In the genomic region with DNA sequence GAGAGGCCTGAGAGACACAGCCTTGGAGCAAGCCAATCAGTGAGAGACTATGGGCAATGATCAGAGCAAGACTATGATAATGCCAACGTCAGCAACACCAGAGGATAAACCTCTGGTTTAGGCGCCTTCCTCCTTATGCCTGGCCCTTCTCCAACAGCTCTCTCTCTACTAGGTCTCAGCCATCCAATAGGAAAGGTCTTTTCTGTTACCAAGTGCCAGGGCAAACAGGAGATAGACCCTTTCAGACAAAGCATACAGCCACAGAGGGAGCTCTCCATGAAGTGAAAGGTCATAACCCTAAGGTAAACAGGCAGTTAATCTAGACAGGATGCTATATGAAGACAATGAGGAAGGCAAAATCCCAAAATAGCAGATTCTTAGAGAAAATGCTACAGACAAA, we compare ENCODE assay signal across 19 cellular contexts. TPM values are rescaled to one million over a fixed set of nuclear protein-coding genes. Genes with fewer than 3 reads are reported as not detected.
DNase-seq lines count a peak whose midpoint lies in the region; ATAC-seq, FAIRE-seq and TF ChIP-seq lines count a peak whose summit lies in the region.
"Had no signal": no experiment of that assay in that cellular context is flagged by ENCODE, and none has a peak within 500 bp of the region (broad histone marks: within the 10 kb centered on the region; RNA-seq: fewer than 3 reads in every experiment).

No MANE protein-coding gene starts in this region.

- intact Hi-C loops in K562 (cut with micrococcal nuclease), result no loop called here

- in situ Hi-C loops in K562 (cut with MboI), result no loop called here

- H3K27me3 ChIP-seq in K562 (ENCODE audit: control insufficient read depth in 2 of 2, insufficient read depth in 2 of 2, low read length in 2 of 2) (no peaks in the 10 kb centered on the region; a peak in 1 of 5 replicates), osteoblast (ENCODE audit: insufficient read depth, low read length) (no peaks in the 10 kb centered on the region)

- no peak overlapping the region for H3K9ac ChIP-seq in K562 (ENCODE audit: insufficient read depth in 1 of 2, low read depth in 2 of 2, low read length in 2 of 2)

- H3K79me2 ChIP-seq in K562 (ENCODE audit: control insufficient read depth, insufficient read depth, low read length), result no peaks in the 10 kb centered on the region
- no peaks in the 10 kb centered on the region for H3K79me2 ChIP-seq in osteoblast (ENCODE audit: insufficient read depth, low read length)

- WGBS in A549 (ENCODE audit: missing lambda C conversion rate), result 58% methylated on average over 2 of the region's 2 CpGs
- 0% methylated on average over 2 of the region's 2 CpGs for WGBS in K562 (ENCODE audit: insufficient coverage, low coverage, missing lambda C conversion rate)

- no TSS peak for BruUV-seq in K562 (replicated peaks; lab: Mats Ljungman, UMichigan)

- no peak for TF ChIP-seq RAD21 in A549 (conservative IDR thresholded peaks at IDR 0.05 in 1 of 2, IDR thresholded peaks at IDR 0.05 in 1 of 2)
- TF ChIP-seq RAD21 in K562 (CRISPR knock-in tag; conservative IDR thresholded peaks at IDR 0.05 in 1 of 2, IDR thresholded peaks at IDR 0.05 in 1 of 2), result no peak

- POLR2A ChIA-PET in A549 (lab: Yijun Ruan, JAX) (interaction anchor here (0.6 kb wide), 3 partner anchors 97 to 354 kb away, joined by 3 to 4 read pairs (median 3); no protein-coding TSS in a partner anchor), K562 (lab: Yijun Ruan, JAX) (interaction anchor here (0.6 to 0.9 kb wide), 2 partner anchors 12 to 485 kb away, joined by 3 read pairs; no protein-coding TSS in a partner anchor)

- H3K4me2 ChIP-seq in A549, result 0 out of 3 replicates have a peak overlapping the region, but pooled peaks have one; percentile 10
- no peak overlapping the region for H3K4me2 ChIP-seq in K562 (ENCODE audit: insufficient read depth, low read length)
- no peak overlapping the region for H3K4me2 ChIP-seq in osteoblast (ENCODE audit: insufficient read depth, low read length)

- peak; percentile 56 to 89; a peak in 5 of 6 replicates for ATAC-seq in A549
- ATAC-seq in GM18907 (IDR thresholded peaks at IDR 0.05; ENCODE audit: unreplicated experiment), result peak; percentile 51
- ATAC-seq in K562, result no peak
- ATAC-seq in GM21381 (IDR thresholded peaks at IDR 0.05; ENCODE audit: unreplicated experiment), result no peak
- no peak for ATAC-seq in GM18873 (IDR thresholded peaks at IDR 0.05; ENCODE audit: low FRiP score, unreplicated experiment)
- ATAC-seq: activated T-cell treated with anti-CD3 and anti-CD28 coated beads, Interleukin-2, amount 50 U/mL, for 4 hours; esophagus mucosa; sciatic nerve; T-cell had no signal

- TF ChIP-seq CTCF in A549 (IDR thresholded peaks at IDR 0.05) (no peak), K562 (IDR thresholded peaks at IDR 0.05 in 2 of 3, conservative IDR thresholded peaks at IDR 0.05 in 1 of 3; ENCODE audit: insufficient read depth in 2 of 3, low read depth in 1 of 3, low read length in 3 of 3) (no peak), osteoblast (IDR thresholded peaks at IDR 0.05; ENCODE audit: extremely low read depth, low read depth, low read length) (no peak)

- H2AFZ ChIP-seq in K562 (ENCODE audit: low read depth, low read length) (no peak overlapping the region), osteoblast (ENCODE audit: low read length) (no peak overlapping the region)

- H4K20me1 ChIP-seq in K562 (replicated peaks; ENCODE audit: control insufficient read depth, insufficient read depth, low read length) (no peaks in the 10 kb centered on the region), osteoblast (ENCODE audit: insufficient read depth, low read length) (no peaks in the 10 kb centered on the region)

- H3K27ac ChIP-seq in A549, result 0 out of 6 replicates have a peak overlapping the region, but pooled peaks of 1 of the 2 experiments have one; percentile 4
- no peak overlapping the region for H3K27ac ChIP-seq in K562 (ENCODE audit: extremely low read depth, low read depth, low read length)
- H3K27ac ChIP-seq in osteoblast (ENCODE audit: low read depth, low read length), result no peak overlapping the region

- no peak for TF ChIP-seq EP300 in A549 (IDR thresholded peaks at IDR 0.05)
- TF ChIP-seq EP300 in K562 (IDR thresholded peaks at IDR 0.05; ENCODE audit: low read length), result no peak

- H3K36me3 ChIP-seq in K562 (ENCODE audit: control insufficient read depth, insufficient read depth, low read length), result no peaks in the 10 kb centered on the region
- H3K36me3 ChIP-seq in osteoblast (ENCODE audit: insufficient read depth, low read length), result no peaks in the 10 kb centered on the region

- DNase-seq in A549 (ENCODE audit: low read depth in 1 of 2, low spot score in 1 of 2), result peak in 1 of 2 experiments; percentile 50
- DNase-seq in NCI-H446 treated with DMSO at 0.1 percent for 48 hours (lab: John Stamatoyannopoulos, UW), result peak; percentile 25
- no peak for DNase-seq in K562 (ENCODE audit: extremely low read depth in 1 of 4, low spot score in 3 of 4)
- no peak for DNase-seq in osteoblast (ENCODE audit: insufficient read length, low spot score, missing footprints)
- DNase-seq in NCI-H128 (lab: John Stamatoyannopoulos, UW; ENCODE audit: unreplicated experiment), result no peak
- DNase-seq: activated CD4-positive, alpha-beta memory T cell treated with anti-CD3 and anti-CD28 coated beads for 36 hours; activated T-cell treated with anti-CD3 and anti-CD28 coated beads, Interleukin-2, amount 50 U/mL, for 4 hours; head of caudate nucleus; islet precursor cell; midbrain; NCI-H526 treated with DMSO at 0.1 percent for 48 hours; occipital lobe; stimulated activated CD4-positive, alpha-beta T cell treated with anti-CD3 and anti-CD28 coated beads, Interleukin-2, amount 100 ng/mL, for 24 hours; T-cell had no signal

- TF ChIP-seq POLR2A in A549 (IDR thresholded peaks at IDR 0.05; ENCODE audit: low read length), result no peak
- TF ChIP-seq POLR2A in K562 (conservative IDR thresholded peaks at IDR 0.05), result no peak

- H3K9me1 ChIP-seq in K562 (ENCODE audit: control insufficient read depth, insufficient read depth, low read length), result no peaks in the 10 kb centered on the region

- no peaks in the 10 kb centered on the region for H3K9me3 ChIP-seq in A549
- H3K9me3 ChIP-seq in K562 (replicated peaks; ENCODE audit: control insufficient read depth, insufficient read depth, low read depth, low read length), result no peaks in the 10 kb centered on the region
- no peaks in the 10 kb centered on the region for H3K9me3 ChIP-seq in osteoblast (ENCODE audit: low read depth, low read length)

- H3K4me1 ChIP-seq in A549, result 0 out of 3 replicates have a peak, but pooled peaks cover 10% of the 10 kb centered on the region
- H3K4me1 ChIP-seq in K562 (replicated peaks in 1 of 2; ENCODE audit: control insufficient read depth in 2 of 2, insufficient read depth in 2 of 2, low read length in 2 of 2), result no peaks in the 10 kb centered on the region
- H3K4me1 ChIP-seq in osteoblast (ENCODE audit: insufficient read depth, low read length), result peaks cover 7% of the 10 kb centered on the region

- H3K4me3 ChIP-seq in A549, result no peak overlapping the region
- H3K4me3 ChIP-seq in K562, result no peak overlapping the region
- no peak overlapping the region for H3K4me3 ChIP-seq in osteoblast (ENCODE audit: insufficient read depth, low read length)

- CTCF ChIA-PET in A549 (lab: Yijun Ruan, JAX), result interaction anchor here (0.6 to 1.5 kb wide), 3 partner anchors 8 to 1986 kb away, joined by 4 to 6 read pairs (median 4); no protein-coding TSS in a partner anchor
- CTCF ChIA-PET in K562 (lab: Yijun Ruan, JAX; ENCODE audit: low intra/inter-chr PET ratio), result no interaction called here

- no peak for FAIRE-seq in A549 (lab: Jason Lieb, UNC)
- no peak for FAIRE-seq in K562 (lab: Jason Lieb, UNC)

TF ChIP-seq in A549, 52 proteins besides CTCF, POLR2A, EP300 and RAD21:
- TF ChIP-seq MAFK (IDR thresholded peaks at IDR 0.05; ENCODE audit: partially characterized antibody) (peak; percentile 85), PHF8 (IDR thresholded peaks at IDR 0.05; ENCODE audit: borderline replicate concordance, low read depth) (no peak)

TF ChIP-seq in K562, 482 proteins besides CTCF, POLR2A, EP300 and RAD21:
- no peak for TF ChIP-seq MTA2 (IDR thresholded peaks at IDR 0.05; ENCODE audit: low read depth)
- 0 out of 2 replicates have a peak, but pooled peaks have one; percentile 2 for TF ChIP-seq MAFF (IDR thresholded peaks at IDR 0.05; ENCODE audit: low read length)

RNA-seq across cellular contexts. Expression of a gene that starts 9.5 kb away (rescaled TPM):
- polyA plus RNA-seq in A549 (2011; rRNA removed) (4.4 and 5.8 TPM in 2 replicates), A549 (2017; fragmentation: RNase III; extraction: RNeasy Plus Mini Kit Qiagen cat#74134 plus additional on column Dnase treatment) (4.8 to 5.7 TPM (median 5.2 TPM) in 3 replicates), K562 (2011; rRNA removed) (0.05 TPM in 1 of 2 replicates, not detected in the other), K562 (2014; fragmentation: Illumina TruSeq; extraction: Trizol) (not detected in 2 replicates), K562 (2014; fragmentation: Nextera tagmentation; extraction: Ambion mirVana) (not detected), K562 (2014; rRNA removed) (0.07 TPM in 1 of 2 replicates, not detected in the other)
- 1.5 and 2.1 TPM in 2 replicates for polyA plus RNA-seq in A549 (2012; cell fraction: cytosol; rRNA removed)
- polyA plus RNA-seq in A549 (2012; cell fraction: nucleus; rRNA removed), result 2.4 and 3.5 TPM in 2 replicates
- 2.0 and 2.6 TPM in 2 replicates for polyA minus RNA-seq in A549 (2011; rRNA and poly(A)+ RNA removed)
- not detected in 2 replicates for total RNA-seq in K562 (2011; cell fraction: chromatin; rRNA removed; ENCODE audit: low replicate concordance)
- not detected in 2 replicates for total RNA-seq in K562 (2011; cell fraction: nucleolus; rRNA removed)
- total RNA-seq in K562 (2011; cell fraction: nucleoplasm; rRNA removed), result not detected in 2 replicates
- total RNA-seq in K562 (2014; rRNA removed) (not detected in 2 replicates), K562 (2014; rRNA removed; fragmentation: Illumina TruSeq; extraction: Trizol) (not detected in 2 replicates), K562 (2015; rRNA removed; fragmentation: Illumina TruSeq; extraction: Trizol) (not detected in 2 replicates), K562 (2021) (not detected in 2 replicates), osteoblast (0.72 and 1.2 TPM in 2 replicates)
- polyA plus RNA-seq in K562 (2011; cell fraction: cytosol; rRNA removed), result not detected in 2 replicates
- polyA plus RNA-seq in K562 (2011; cell fraction: nucleus; rRNA removed), result not detected in 2 replicates
- polyA plus RNA-seq in K562 (2012), result 0.07 TPM in 1 of 2 replicates, not detected in the other
- polyA minus RNA-seq in K562 (2011; rRNA and poly(A)+ RNA removed), result not detected in 2 replicates
- not detected in 2 replicates for polyA minus RNA-seq in K562 (2011; cell fraction: cytosol; rRNA and poly(A)+ RNA removed)
- not detected in 2 replicates for polyA minus RNA-seq in K562 (2011; cell fraction: nucleus; rRNA and poly(A)+ RNA removed)

Comparison
In these comparisons a context has a peak if more than half of its experiments do, and no peak if none do; other contexts are left out.
1. ATAC-seq: peak in A549 (2 of 2) and GM18907 (single experiment); none in K562 (single experiment), GM21381 (single experiment) and GM18873 (single experiment).